16 cellular contexts compared by ENCODE assay signal in the genomic region with DNA sequence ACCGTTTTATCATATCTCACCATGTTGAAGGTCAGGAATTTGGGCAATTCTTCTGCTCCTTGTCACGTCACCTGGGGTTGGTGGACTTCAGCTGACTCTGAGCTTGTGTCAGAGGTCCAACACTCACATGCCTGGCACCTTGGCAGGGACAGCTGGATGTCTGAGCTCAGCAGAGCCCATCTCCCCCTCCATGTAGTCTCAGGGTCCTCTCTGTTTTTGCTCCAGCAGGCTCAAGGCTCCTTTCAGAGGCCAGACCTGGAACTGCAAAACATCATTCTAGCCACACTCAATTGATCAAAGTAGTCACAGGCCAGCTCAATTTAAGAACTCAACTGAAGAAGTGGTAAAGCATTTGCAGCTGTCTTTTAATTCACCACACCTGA. TPM values are rescaled to one million over a fixed set of nuclear protein-coding genes. Genes with fewer than 3 reads are reported as not detected.
A peak's percentile ranks its signal among the peaks of the same experiment; 100 is the strongest.
DNase-seq lines count a peak whose midpoint lies in the region; ATAC-seq, FAIRE-seq and TF ChIP-seq lines count a peak whose summit lies in the region.
"Had no signal": no experiment of that assay in that cellular context is flagged by ENCODE, and none has a peak within 500 bp of the region (broad histone marks: within the 10 kb centered on the region; RNA-seq: fewer than 3 reads in every experiment).

No MANE protein-coding gene starts in this region.

- no peak overlapping the region for H3K27ac ChIP-seq in cardiac muscle cell
- no peak overlapping the region for H3K27ac ChIP-seq in H1 (ENCODE audit: low read depth, low read length)
- peak overlapping the region; percentile 56 for H3K27ac ChIP-seq in vagina
- H3K27ac ChIP-seq in CD4-positive, alpha-beta memory T cell (ENCODE audit: low read depth, low read length) = no peak overlapping the region
- H3K27ac ChIP-seq: A549, SK-N-MC had no signal

- no peaks in the 10 kb centered on the region for H3K36me3 Mint-ChIP-seq in CD4-positive, alpha-beta memory T cell

- H3K4me3 Mint-ChIP-seq in CD4-positive, alpha-beta memory T cell = no peak overlapping the region
- H3K4me3 Mint-ChIP-seq: activated naive CD4-positive, alpha-beta T cell treated with anti-CD3 and anti-CD28 coated beads for 36 hours had no signal

- WGBS in H1 (ENCODE audit: extremely low coverage in 1 of 2, insufficient coverage in 1 of 2, insufficient read length in 1 of 2, insufficient replicate concordance in 2 of 2, low coverage in 1 of 2, low lambda C conversion rate in 2 of 2, missing lambda C conversion rate in 1 of 2), 2 experiments = 90% methylated on average over 2 of the region's 2 CpGs; no CpG with 5 or more reads in 1 of the 2 experiments

- H3K4ac ChIP-seq in H1 (replicated peaks; ENCODE audit: insufficient read length, low read depth, low read length) = no peak overlapping the region

- H4K5ac ChIP-seq in H1 (ENCODE audit: insufficient read length, low read depth, low read length) = no peak overlapping the region

- no peaks in the 10 kb centered on the region for H4K20me1 ChIP-seq in H1 (replicated peaks in 1 of 2; ENCODE audit: control insufficient read depth in 1 of 2, insufficient read depth in 2 of 2, low read length in 2 of 2)

- no peak overlapping the region for H3K27ac Mint-ChIP-seq in CD4-positive, alpha-beta memory T cell
- H3K27ac Mint-ChIP-seq: activated naive CD4-positive, alpha-beta T cell treated with anti-CD3 and anti-CD28 coated beads for 36 hours had no signal

- CTCF ChIA-PET in H1 (lab: Charles Lee; ENCODE audit: partially characterized antibody) = interaction anchor here (0.7 to 5.1 kb wide), 18 partner anchors 8 to 184 kb away, joined by 3 to 22 read pairs (median 3); no protein-coding TSS in a partner anchor
- CTCF ChIA-PET in CD4-positive, alpha-beta memory T cell (lab: Charles Lee; ENCODE audit: partially characterized antibody) = interaction anchor here (1.0 to 1.3 kb wide), 2 partner anchors 14 to 341 kb away, joined by 3 read pairs; no protein-coding TSS in a partner anchor

- H3K9ac ChIP-seq in H1 (replicated peaks in 1 of 4; ENCODE audit: extremely low read depth in 1 of 4, low read depth in 3 of 4, low read length in 3 of 4) = no peak overlapping the region

- H3K4me2 ChIP-seq in H1 (ENCODE audit: insufficient read depth in 1 of 2, low read depth in 2 of 2, low read length in 2 of 2) = no peak overlapping the region
- H3K4me2 ChIP-seq: A549 had no signal

- H4K91ac ChIP-seq in H1 (replicated peaks; ENCODE audit: insufficient read length, low read length) = no peak overlapping the region

- no peak overlapping the region for H2BK15ac ChIP-seq in H1 (ENCODE audit: low read length)

- H3K79me2 ChIP-seq in H1 (ENCODE audit: control insufficient read depth in 1 of 2, insufficient read depth in 2 of 2, low read length in 2 of 2) = no peaks in the 10 kb centered on the region

- TF ChIP-seq EP300 in H1 (IDR thresholded peaks at IDR 0.05; ENCODE audit: borderline replicate concordance in 1 of 2, low read depth in 2 of 2, low read length in 2 of 2) = no peak

- no peaks in the 10 kb centered on the region for H3K23me2 ChIP-seq in H1 (ENCODE audit: low read depth, low read length)

- no peak overlapping the region for H3K56ac ChIP-seq in H1 (replicated peaks; ENCODE audit: insufficient read length, low read depth, low read length)

- peak; percentile 56 for TF ChIP-seq RAD21 in H1 (IDR thresholded peaks at IDR 0.05 in 1 of 2, conservative IDR thresholded peaks at IDR 0.05 in 1 of 2; ENCODE audit: low read depth in 2 of 2, low read length in 2 of 2)

- H2BK5ac ChIP-seq in H1 (ENCODE audit: low read depth, low read length) = no peak overlapping the region

- DNase-seq in cardiac muscle cell (ENCODE audit: low read depth in 1 of 2, low spot score in 1 of 2) (no peak), Right ventricle myocardium inferior (ENCODE audit: missing footprints) (no peak), H1 (ENCODE audit: low read depth in 1 of 2, low spot score in 2 of 2) (no peak), vagina (ENCODE audit: extremely low spot score in 2 of 2) (no peak), dedifferentiated amniotic fluid mesenchymal stem cell (ENCODE audit: extremely low spot score) (no peak)
- DNase-seq in CD4-positive, alpha-beta memory T cell = no peak
- DNase-seq: activated naive CD4-positive, alpha-beta T cell treated with anti-CD3 and anti-CD28 coated beads for 36 hours; erythroblast; KBM-7; NCI-H187; nucleus accumbens; stimulated activated CD4-positive, alpha-beta T cell treated with anti-CD3 and anti-CD28 coated beads, Interleukin-15, amount 100 ng/mL, for 24 hours had no signal

- intact Hi-C loops in Right ventricle myocardium inferior (cut with DNase I) (no loop called here), vagina (cut with DNase I) (no loop called here)
- intact Hi-C loops in CD4-positive, alpha-beta memory T cell (cut with micrococcal nuclease) = no loop called here

- no peak overlapping the region for H2BK20ac ChIP-seq in H1 (ENCODE audit: low read length)

- no peak overlapping the region for H3K23ac ChIP-seq in H1 (ENCODE audit: insufficient read length)

- no peak overlapping the region for H3K18ac ChIP-seq in H1 (ENCODE audit: extremely low read depth, low read length)

- no peak overlapping the region for H3K14ac ChIP-seq in H1 (ENCODE audit: insufficient read length)

- no peak overlapping the region for H2BK120ac ChIP-seq in H1 (replicated peaks; ENCODE audit: low read depth, low read length)

- H3K9me3 ChIP-seq in cardiac muscle cell (ENCODE audit: low read depth) (no peaks in the 10 kb centered on the region), H1 (ENCODE audit: insufficient read depth in 2 of 2, low read depth in 1 of 2, low read length in 1 of 2) (no peaks in the 10 kb centered on the region), vagina (no peaks in the 10 kb centered on the region)
- H3K9me3 ChIP-seq in CD4-positive, alpha-beta memory T cell (ENCODE audit: control insufficient read depth in 1 of 2, low read length in 2 of 2) = no peaks in the 10 kb centered on the region
- H3K9me3 ChIP-seq: A549 had no signal

- TF ChIP-seq POLR2A in H1 (IDR thresholded peaks at IDR 0.05; ENCODE audit: control extremely low read depth in 1 of 2, low read depth in 2 of 2, low read length in 2 of 2) (no peak), vagina (IDR thresholded peaks at IDR 0.05) (no peak)

- peaks cover 1 to 2% of the 10 kb centered on the region in 2 donors for H3K27me3 Mint-ChIP-seq in CD4-positive, alpha-beta memory T cell

- POLR2A ChIA-PET in H1 (lab: Charles Lee; ENCODE audit: partially characterized antibody) = no interaction called here
- POLR2A ChIA-PET in CD4-positive, alpha-beta memory T cell (lab: Charles Lee; ENCODE audit: partially characterized antibody) = no interaction called here

- no peak overlapping the region for H3K4me3 ChIP-seq in cardiac muscle cell
- H3K4me3 ChIP-seq in H1 (ENCODE audit: extremely low read depth in 1 of 4, insufficient read depth in 2 of 4, low read depth in 3 of 4, low read length in 4 of 4) = no peak overlapping the region
- no peak overlapping the region for H3K4me3 ChIP-seq in vagina
- H3K4me3 ChIP-seq in CD4-positive, alpha-beta memory T cell (ENCODE audit: low read length in 2 of 2) = no peak overlapping the region
- H3K4me3 ChIP-seq: A549, SK-N-MC had no signal

- H3K36me3 ChIP-seq in cardiac muscle cell (no peaks in the 10 kb centered on the region), H1 (ENCODE audit: control insufficient read depth in 2 of 4, insufficient read depth in 4 of 4, low read length in 3 of 4) (no peaks in the 10 kb centered on the region), vagina (no peaks in the 10 kb centered on the region)
- no peaks in the 10 kb centered on the region for H3K36me3 ChIP-seq in CD4-positive, alpha-beta memory T cell (ENCODE audit: insufficient read depth, low read length)

- ATAC-seq in Right ventricle myocardium inferior (no peak), HG03565 (IDR thresholded peaks at IDR 0.05; ENCODE audit: unreplicated experiment) (peak; percentile 51), HG03342 (IDR thresholded peaks at IDR 0.05; ENCODE audit: unreplicated experiment) (no peak)

- H4K8ac ChIP-seq in H1 (ENCODE audit: extremely low read depth, insufficient read depth, low read length) = no peak overlapping the region

- H2AK5ac ChIP-seq in H1 (ENCODE audit: low read depth, low read length) = no peak overlapping the region

- H3K27me3 ChIP-seq in cardiac muscle cell (no peaks in the 10 kb centered on the region), H1 (replicated peaks in 1 of 4; ENCODE audit: control insufficient read depth in 3 of 4, extremely low read depth in 1 of 4, insufficient read depth in 3 of 4, low read length in 3 of 4) (no peaks in the 10 kb centered on the region), vagina (no peaks in the 10 kb centered on the region)
- H3K27me3 ChIP-seq in CD4-positive, alpha-beta memory T cell (ENCODE audit: insufficient read depth, low read length) = no peaks in the 10 kb centered on the region

- no peaks in the 10 kb centered on the region for H3K4me1 Mint-ChIP-seq in CD4-positive, alpha-beta memory T cell

- no peaks in the 10 kb centered on the region for H3K79me1 ChIP-seq in H1 (ENCODE audit: low read depth, low read length)

- no peak overlapping the region for H2AFZ ChIP-seq in H1 (ENCODE audit: low read length)

- no peak overlapping the region for H2BK12ac ChIP-seq in H1 (ENCODE audit: low read depth, low read length)

- H3K9me3 Mint-ChIP-seq in CD4-positive, alpha-beta memory T cell = no peaks in the 10 kb centered on the region
- H3K9me3 Mint-ChIP-seq: activated naive CD4-positive, alpha-beta T cell treated with anti-CD3 and anti-CD28 coated beads for 36 hours had no signal

- FAIRE-seq in H1 (lab: Jason Lieb, UNC) = no peak
- FAIRE-seq: A549 had no signal

- H3K4me1 ChIP-seq in cardiac muscle cell (ENCODE audit: low read depth) (no peaks in the 10 kb centered on the region), H1 (replicated peaks in 1 of 4; ENCODE audit: control insufficient read depth in 3 of 4, insufficient read depth in 4 of 4, low read length in 3 of 4) (no peaks in the 10 kb centered on the region), vagina (peaks cover 25% of the 10 kb centered on the region)
- H3K4me1 ChIP-seq in CD4-positive, alpha-beta memory T cell (ENCODE audit: insufficient read depth, low read length) = no peaks in the 10 kb centered on the region
- H3K4me1 ChIP-seq: A549 had no signal

- TF ChIP-seq CTCF in cardiac muscle cell (IDR thresholded peaks at IDR 0.05; ENCODE audit: low read depth, low read length) (peak; percentile 18), H1 (IDR thresholded peaks at IDR 0.05; ENCODE audit: control extremely low read depth in 1 of 3, insufficient read depth in 1 of 3, low read depth in 1 of 3, low read length in 3 of 3) (peak in 2 of 3 experiments; percentile 43 to 47; a peak in 3 of 4 replicates), vagina (IDR thresholded peaks at IDR 0.05) (no peak)

RNA-seq across cellular contexts. Expression of gene EDNRA, which starts 45.4 kb away (rescaled TPM):
- total RNA-seq in cardiac muscle cell (43.1 and 46.5 TPM in 2 replicates), Right ventricle myocardium inferior (4.9 TPM), vagina (41.5 TPM)
- polyA plus RNA-seq in cardiac muscle cell (24.2 and 36.7 TPM in 2 replicates), H1 (2011; rRNA removed) (1.6 and 1.7 TPM in 2 replicates)
- 3.3 TPM in 2 replicates for total RNA-seq in H1 (2021; fragmentation: NEBNext Ultra II Directional; extraction: Animal tissue kit (Norgen Biotek cat#: 25700))
- polyA plus RNA-seq in H1 (2011; cell fraction: cytosol; rRNA removed) = 2.3 TPM
- 1.3 TPM for polyA plus RNA-seq in H1 (2011; cell fraction: nucleus; rRNA removed)
- polyA plus RNA-seq in H1 (2012, experiment 1 of 2) = 1.1 to 2.2 TPM (median 2.0 TPM) in 4 replicates
- polyA plus RNA-seq in H1 (2012, experiment 2 of 2) = 0.22 TPM
- 3.0 TPM for polyA plus RNA-seq in H1 (2013, experiment 1 of 2)
- 2.5 TPM for polyA plus RNA-seq in H1 (2013, experiment 2 of 2)
- 4.5 and 6.2 TPM in 2 replicates for polyA minus RNA-seq in H1 (2011; rRNA and poly(A)+ RNA removed)
- 4.8 TPM for polyA minus RNA-seq in H1 (2011; cell fraction: cytosol; rRNA and poly(A)+ RNA removed)
- 10.2 TPM for polyA minus RNA-seq in H1 (2011; cell fraction: nucleus; rRNA and poly(A)+ RNA removed)
- total RNA-seq in CD4-positive, alpha-beta memory T cell = not detected
- polyA plus RNA-seq in CD4-positive, alpha-beta memory T cell = not detected
- total RNA-seq: activated naive CD4-positive, alpha-beta T cell treated with anti-CD3 and anti-CD28 coated beads for 36 hours had no signal

Comparison
In these comparisons a context has a peak if more than half of its experiments do, and no peak if none do; other contexts are left out.
1. CTCF ChIP-seq: peak in cardiac muscle cell (single experiment) and H1 (2 of 3); none in vagina (0 of 3).